ENCODE assay signal across 1 cellular context in genomic region chr19:2059422-2060201, GRCh38.
TF ChIP-seq lines count a peak whose summit lies in the region.

No MANE protein-coding gene starts in this region.

TF ChIP-seq in HepG2, 621 proteins besides CTCF, POLR2A, EP300 and RAD21 (continued from another document and continues in another):
- TF ChIP-seq ZNF674 (CRISPR knock-in tag; IDR thresholded peaks at IDR 0.05; ENCODE audit: low read depth) (0 out of 2 replicates have a peak, but pooled peaks have one; percentile 69), POGK (CRISPR knock-in tag; conservative IDR thresholded peaks at IDR 0.05) (peak; percentile 90; the same call in 1 of the 2 replicates), JARID2 (CRISPR knock-in tag; IDR thresholded peaks at IDR 0.05; ENCODE audit: insufficient replicate concordance) (no peak), MEIS1 (CRISPR knock-in tag; IDR thresholded peaks at IDR 0.05; ENCODE audit: borderline replicate concordance) (no peak; the same call in 1 of the 2 replicates), ZNF768 (CRISPR knock-in tag; IDR thresholded peaks at IDR 0.05) (peak; percentile 75; the same call in 1 of the 2 replicates), RXRB (CRISPR knock-in tag; IDR thresholded peaks at IDR 0.05; ENCODE audit: borderline replicate concordance) (peak; percentile 56), XRCC5 (optimal IDR thresholded peaks at IDR 0.05; ENCODE audit: low read length) (peak; percentile 64), ZFX (CRISPR knock-in tag; IDR thresholded peaks at IDR 0.05; ENCODE audit: low read depth) (peak; percentile 87), ARNT (IDR thresholded peaks at IDR 0.05) (no peak), KLF6 (CRISPR knock-in tag; IDR thresholded peaks at IDR 0.05) (peak; percentile 57), RBM39 (IDR thresholded peaks at IDR 0.05; ENCODE audit: low read depth, low read length, poor library complexity, severe bottlenecking) (peak; percentile 16), ZNF503 (CRISPR knock-in tag; IDR thresholded peaks at IDR 0.05) (0 out of 2 replicates have a peak, but pooled peaks have one; percentile 14), ZFP41 (CRISPR knock-in tag; IDR thresholded peaks at IDR 0.05; ENCODE audit: borderline replicate concordance) (peak; percentile 68; the same call in 1 of the 2 replicates), NR2C2 (CRISPR knock-in tag; IDR thresholded peaks at IDR 0.05; ENCODE audit: borderline replicate concordance) (peak; percentile 74; the same call in 1 of the 2 replicates), ZNF235 (CRISPR knock-in tag; IDR thresholded peaks at IDR 0.05; ENCODE audit: borderline replicate concordance) (0 out of 2 replicates have a peak, but pooled peaks have one; percentile 62), SMC3 (IDR thresholded peaks at IDR 0.05; ENCODE audit: low read length) (no peak), ZNF318 (CRISPR knock-in tag; IDR thresholded peaks at IDR 0.05) (peak; percentile 84; the same call in 1 of the 2 replicates), ZNF569 (CRISPR knock-in tag; IDR thresholded peaks at IDR 0.05; ENCODE audit: borderline replicate concordance) (0 out of 2 replicates have a peak, but pooled peaks have one; percentile 69), ZNF878 (CRISPR knock-in tag; IDR thresholded peaks at IDR 0.05) (peak; percentile 88), ERF (CRISPR knock-in tag; IDR thresholded peaks at IDR 0.05) (peak; percentile 93), FOXK1 (CRISPR knock-in tag; IDR thresholded peaks at IDR 0.05; ENCODE audit: borderline replicate concordance, low read depth) (no peak; the same call in 1 of the 2 replicates), HBP1 (CRISPR knock-in tag; IDR thresholded peaks at IDR 0.05; ENCODE audit: low read depth) (no peak), ASH2L (IDR thresholded peaks at IDR 0.05; ENCODE audit: insufficient read length, low read depth, low read length) (peak; percentile 34), IKZF4 (CRISPR knock-in tag; IDR thresholded peaks at IDR 0.05; ENCODE audit: borderline replicate concordance, low read depth, not compliant biosample characterization) (peak; percentile 64), KLF16 (CRISPR knock-in tag; IDR thresholded peaks at IDR 0.05) (peak in 1 of 2 experiments; percentile 88; a peak in 2 of 4 replicates), FOXP4 (CRISPR knock-in tag; IDR thresholded peaks at IDR 0.05) (peak; percentile 43), ZNF234 (CRISPR knock-in tag; conservative IDR thresholded peaks at IDR 0.05) (0 out of 2 replicates have a peak, but pooled peaks have one; percentile 27), ZNF512B (CRISPR knock-in tag; IDR thresholded peaks at IDR 0.05; ENCODE audit: borderline replicate concordance) (no peak), ZNF558 (CRISPR knock-in tag; IDR thresholded peaks at IDR 0.05; ENCODE audit: borderline replicate concordance) (peak; percentile 72; the same call in 1 of the 2 replicates), TP53 (CRISPR knock-in tag; conservative IDR thresholded peaks at IDR 0.05) (no peak), ZNF557 (CRISPR knock-in tag; IDR thresholded peaks at IDR 0.05) (0 out of 2 replicates have a peak, but pooled peaks have one; percentile 56), ATF2 (CRISPR knock-in tag; IDR thresholded peaks at IDR 0.05) (peak; percentile 11; the same call in 1 of the 2 replicates), ZNF160 (CRISPR knock-in tag; IDR thresholded peaks at IDR 0.05) (peak; percentile 55; the same call in 1 of the 2 replicates), ARID2 (CRISPR knock-in tag; IDR thresholded peaks at IDR 0.05; ENCODE audit: borderline replicate concordance) (peak; percentile 70; the same call in 1 of the 2 replicates), TCF7L2 (IDR thresholded peaks at IDR 0.05; ENCODE audit: low read depth, low read length) (no peak), SP1 (IDR thresholded peaks at IDR 0.05) (no peak), SP1 (CRISPR knock-in tag; IDR thresholded peaks at IDR 0.05) (peak; percentile 60), ZNF225 (CRISPR knock-in tag; IDR thresholded peaks at IDR 0.05) (peak; percentile 38; the same call in 1 of the 2 replicates), MED13 (CRISPR knock-in tag; IDR thresholded peaks at IDR 0.05) (0 out of 2 replicates have a peak, but pooled peaks have one; percentile 14), HNRNPL (IDR thresholded peaks at IDR 0.05; ENCODE audit: low read depth, low read length) (peak; percentile 95), ZNF782 (CRISPR knock-in tag; IDR thresholded peaks at IDR 0.05; ENCODE audit: borderline replicate concordance) (peak; percentile 68; the same call in 1 of the 2 replicates), GABPB1 (CRISPR knock-in tag; IDR thresholded peaks at IDR 0.05) (peak; percentile 83), RFX3 (CRISPR knock-in tag; IDR thresholded peaks at IDR 0.05) (no peak), SMAD3 (CRISPR knock-in tag; IDR thresholded peaks at IDR 0.05) (peak; percentile 72; the same call in 1 of the 2 replicates)
